9 cellular contexts compared by ENCODE assay signal in the genomic region with DNA sequence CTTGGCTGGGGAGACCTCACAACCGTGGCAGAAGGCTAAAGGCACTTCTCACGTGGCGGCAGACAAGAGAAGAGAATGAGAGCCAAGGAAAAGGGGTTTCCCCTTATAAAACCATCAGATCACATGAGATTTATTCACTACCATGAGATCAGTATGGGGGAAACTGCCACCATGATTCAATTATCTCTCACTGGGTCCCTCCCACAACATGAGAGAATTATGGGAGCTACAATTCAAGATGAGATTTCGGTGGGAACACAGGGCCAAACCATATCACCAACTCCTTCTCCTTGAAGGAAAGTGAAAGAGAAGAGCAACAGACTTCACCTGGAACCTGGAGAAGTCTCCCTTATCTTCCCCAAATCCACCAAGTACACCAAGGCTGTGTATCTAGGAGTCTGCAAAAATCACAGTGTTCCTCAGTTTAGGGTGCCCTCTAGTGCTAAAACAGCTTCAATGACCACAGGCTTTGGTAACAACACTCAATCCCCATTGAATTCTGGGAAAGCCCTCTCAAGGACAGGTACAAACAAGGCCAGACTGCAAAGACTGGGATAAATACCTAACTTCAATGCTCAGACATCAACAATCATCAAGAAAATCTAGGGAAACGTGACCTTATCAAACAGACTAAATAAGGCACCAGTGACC.
DNase-seq lines count a peak whose midpoint lies in the region; ATAC-seq, FAIRE-seq and TF ChIP-seq lines count a peak whose summit lies in the region.
"Had no signal": no experiment of that assay in that cellular context is flagged by ENCODE, and none has a peak within 500 bp of the region (broad histone marks: within the 10 kb centered on the region; RNA-seq: fewer than 3 reads in every experiment).

No MANE protein-coding gene starts in this region.

- no peaks in the 10 kb centered on the region for H3K36me3 ChIP-seq in SK-N-SH (replicated peaks in 1 of 2; ENCODE audit: control insufficient read depth in 1 of 2, insufficient read depth in 2 of 2, low read length in 1 of 2)
- H3K36me3 ChIP-seq in kidney (ENCODE audit: control insufficient read depth in 1 of 2, insufficient read depth in 2 of 2, low read length in 2 of 2), result no peaks in the 10 kb centered on the region
- H3K36me3 ChIP-seq in right atrium auricular region, result no peaks in the 10 kb centered on the region

- H3K9ac ChIP-seq in SK-N-SH (no peak overlapping the region), kidney (ENCODE audit: low read length in 2 of 2) (no peak overlapping the region)

- peak; percentile 61 for TF ChIP-seq CTCF in SK-N-SH (IDR thresholded peaks at IDR 0.05)
- peak; percentile 25 for TF ChIP-seq CTCF in kidney (IDR thresholded peaks at IDR 0.05; ENCODE audit: borderline replicate concordance, extremely low read depth, insufficient read depth)
- no peak for TF ChIP-seq CTCF in endothelial cell (IDR thresholded peaks at IDR 0.05; ENCODE audit: unreplicated experiment)
- no peak for TF ChIP-seq CTCF in right atrium auricular region (IDR thresholded peaks at IDR 0.05)

- H3F3A ChIP-seq in SK-N-SH (replicated peaks; ENCODE audit: insufficient read depth), result no peaks in the 10 kb centered on the region

- TF ChIP-seq EP300 in SK-N-SH (IDR thresholded peaks at IDR 0.05; ENCODE audit: borderline replicate concordance in 1 of 2, low read depth in 1 of 2, low read length in 1 of 2), result no peak

- FAIRE-seq in kidney (lab: Jason Lieb, UNC), result no peak

- no peaks in the 10 kb centered on the region for H3K36me3 Mint-ChIP-seq in endothelial cell (ENCODE audit: low read depth, unreplicated experiment)
- H3K36me3 Mint-ChIP-seq: activated naive CD8-positive, alpha-beta T cell treated with anti-CD3 and anti-CD28 coated beads, Interleukin-2, amount 10 ng/mL, durations not matched to agents 7 days and 5 days had no signal

- H3K4me2 ChIP-seq in SK-N-SH, result no peak overlapping the region

- H3K79me2 ChIP-seq in SK-N-SH (ENCODE audit: insufficient read depth), result no peaks in the 10 kb centered on the region

- H3K4me1 Mint-ChIP-seq in endothelial cell (ENCODE audit: unreplicated experiment), result no peaks in the 10 kb centered on the region
- H3K4me1 Mint-ChIP-seq: activated naive CD8-positive, alpha-beta T cell treated with anti-CD3 and anti-CD28 coated beads, Interleukin-2, amount 10 ng/mL, durations not matched to agents 7 days and 5 days had no signal

- no peak overlapping the region for H3K4me3 Mint-ChIP-seq in endothelial cell (ENCODE audit: unreplicated experiment)
- H3K4me3 Mint-ChIP-seq: activated naive CD8-positive, alpha-beta T cell treated with anti-CD3 and anti-CD28 coated beads, Interleukin-2, amount 10 ng/mL, durations not matched to agents 7 days and 5 days had no signal

- H3K27me3 Mint-ChIP-seq in endothelial cell (ENCODE audit: unreplicated experiment), result no peaks in the 10 kb centered on the region
- H3K27me3 Mint-ChIP-seq: activated naive CD8-positive, alpha-beta T cell treated with anti-CD3 and anti-CD28 coated beads, Interleukin-2, amount 10 ng/mL, durations not matched to agents 7 days and 5 days had no signal

- peak; percentile 68 for TF ChIP-seq RAD21 in SK-N-SH (IDR thresholded peaks at IDR 0.05; ENCODE audit: low read length)

- POLR2A ChIA-PET in SK-N-SH (lab: Yijun Ruan, JAX), result interaction anchor here (0.6 kb wide), 1 partner anchor 9 kb away, joined by 3 read pairs; no protein-coding TSS in a partner anchor

- H3K9me2 ChIP-seq in SK-N-SH, result no peaks in the 10 kb centered on the region

- intact Hi-C loops in kidney (cut with DNase I), result no loop called here

- no peaks in the 10 kb centered on the region for H3K4me1 ChIP-seq in SK-N-SH (ENCODE audit: control insufficient read depth in 1 of 2, insufficient read depth in 2 of 2, low read depth in 1 of 2, low read length in 1 of 2)
- no peaks in the 10 kb centered on the region for H3K4me1 ChIP-seq in kidney (ENCODE audit: control insufficient read depth in 1 of 2, insufficient read depth in 1 of 2, low read depth in 1 of 2, low read length in 2 of 2)
- no peaks in the 10 kb centered on the region for H3K4me1 ChIP-seq in right atrium auricular region

- H3K27me3 ChIP-seq in SK-N-SH (ENCODE audit: insufficient read depth), result no peaks in the 10 kb centered on the region
- H3K27me3 ChIP-seq in right atrium auricular region, result no peaks in the 10 kb centered on the region

- ATAC-seq in GM21390 (IDR thresholded peaks at IDR 0.05; ENCODE audit: unreplicated experiment), result no peak

- H3K4me3 ChIP-seq in SK-N-SH (ENCODE audit: low read depth in 2 of 2, low read length in 1 of 2) (no peak overlapping the region), kidney (ENCODE audit: low read length in 2 of 2) (no peak overlapping the region), right atrium auricular region (no peak overlapping the region)

- WGBS in SK-N-SH (ENCODE audit: low lambda C conversion rate), result 40% methylated on average over 5 of the region's 5 CpGs

- peak; percentile 65 for DNase-seq in DMS53 (lab: John Stamatoyannopoulos, UW)
- peak; percentile 37 for DNase-seq in HT1080 (ENCODE audit: low read depth)
- DNase-seq in SK-N-SH, result peak; percentile 36
- DNase-seq in kidney, result no peak
- DNase-seq in endothelial cell (ENCODE audit: low spot score), result no peak
- no peak for DNase-seq in right atrium auricular region (ENCODE audit: low spot score)
- DNase-seq in activated T-cell treated with anti-CD3 and anti-CD28 coated beads, Interleukin-2, amount 50 U/mL, for 1 hour, result no peak
- DNase-seq: activated naive CD8-positive, alpha-beta T cell treated with anti-CD3 and anti-CD28 coated beads, Interleukin-2, amount 10 ng/mL, durations not matched to agents 7 days and 5 days had no signal

- H3K9me3 ChIP-seq in SK-N-SH (no peaks in the 10 kb centered on the region), kidney (ENCODE audit: control insufficient read depth in 1 of 2, low read length in 2 of 2) (no peaks in the 10 kb centered on the region), right atrium auricular region (no peaks in the 10 kb centered on the region)

- no peaks in the 10 kb centered on the region for H4K20me1 ChIP-seq in SK-N-SH (ENCODE audit: insufficient read depth)

- no peak overlapping the region for H2AFZ ChIP-seq in SK-N-SH (ENCODE audit: low read depth)

- CTCF ChIA-PET in SK-N-SH (lab: Yijun Ruan, JAX), result interaction anchor here (0.6 to 1.8 kb wide), 10 partner anchors 8 to 342 kb away, joined by 3 to 6 read pairs (median 4); no protein-coding TSS in a partner anchor

- H3K27ac ChIP-seq in SK-N-SH (ENCODE audit: low read depth in 2 of 2, low read length in 1 of 2), result no peak overlapping the region
- no peak overlapping the region for H3K27ac ChIP-seq in kidney (ENCODE audit: low read depth in 2 of 2, low read length in 2 of 2)
- H3K27ac ChIP-seq in right atrium auricular region, result no peak overlapping the region

- no peak overlapping the region for H3K27ac Mint-ChIP-seq in endothelial cell (ENCODE audit: unreplicated experiment)
- H3K27ac Mint-ChIP-seq: activated naive CD8-positive, alpha-beta T cell treated with anti-CD3 and anti-CD28 coated beads, Interleukin-2, amount 10 ng/mL, durations not matched to agents 7 days and 5 days had no signal

- no peaks in the 10 kb centered on the region for H3K9me3 Mint-ChIP-seq in endothelial cell (ENCODE audit: unreplicated experiment)

TF ChIP-seq in SK-N-SH, 30 proteins besides CTCF, POLR2A, EP300 and RAD21:
- TF ChIP-seq TEAD4 (IDR thresholded peaks at IDR 0.05; ENCODE audit: borderline replicate concordance, insufficient read depth) (no peak), MEF2A (IDR thresholded peaks at IDR 0.05; ENCODE audit: borderline replicate concordance, low read depth) (no peak), EZH2phosphoT487 (IDR thresholded peaks at IDR 0.05; ENCODE audit: borderline replicate concordance, low read depth) (no peak), SMC3 (IDR thresholded peaks at IDR 0.05; ENCODE audit: low read depth, low read length) (0 out of 2 replicates have a peak, but pooled peaks have one; percentile 42)
- TF ChIP-seq, protein P1, sequence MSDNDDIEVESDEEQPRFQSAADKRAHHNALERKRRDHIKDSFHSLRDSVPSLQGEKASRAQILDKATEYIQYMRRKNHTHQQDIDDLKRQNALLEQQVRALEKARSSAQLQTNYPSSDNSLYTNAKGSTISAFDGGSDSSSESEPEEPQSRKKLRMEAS (IDR thresholded peaks at IDR 0.05; ENCODE audit: low read depth), result no peak

Comparison
In these comparisons a context has a peak if more than half of its experiments do, and no peak if none do; other contexts are left out.
1. DNase-seq: peak in DMS53 (single experiment), HT1080 (single experiment) and SK-N-SH (single experiment); none in kidney (single experiment), endothelial cell (single experiment), right atrium auricular region (single experiment) and activated T-cell treated with anti-CD3 and anti-CD28 coated beads, Interleukin-2, amount 50 U/mL, for 1 hour (single experiment).
2. CTCF ChIP-seq: peak in SK-N-SH (single experiment) and kidney (single experiment); none in endothelial cell (single experiment) and right atrium auricular region (0 of 2).